In genomic region chrX:153948847-153949819, GRCh38 we compare ENCODE assay signal across 12 cellular contexts. TPM values are rescaled to one million over a fixed set of nuclear protein-coding genes. Genes with fewer than 3 reads are reported as not detected.
DNase-seq lines count a peak whose midpoint lies in the region; ATAC-seq and TF ChIP-seq lines count a peak whose summit lies in the region.
"Had no signal": no experiment of that assay in that cellular context is flagged by ENCODE, and none has a peak within 500 bp of the region (broad histone marks: within the 10 kb centered on the region; RNA-seq: fewer than 3 reads in every experiment).

No MANE protein-coding gene starts in this region.

- H3K4me3 ChIP-seq in lower lobe of right lung = no peak overlapping the region
- H3K4me3 ChIP-seq in aorta (ENCODE audit: low read length in 2 of 2) = no peak overlapping the region
- H3K4me3 ChIP-seq: mucosa of descending colon had no signal

- H3K4me3 Mint-ChIP-seq in activated CD8-positive, alpha-beta memory T cell treated with anti-CD3 and anti-CD28 coated beads, Interleukin-2, amount 10 ng/mL, durations not matched to agents 7 days and 5 days = no peak overlapping the region
- H3K4me3 Mint-ChIP-seq: T-helper 17 cell had no signal

- H3K4me1 Mint-ChIP-seq in activated CD8-positive, alpha-beta memory T cell treated with anti-CD3 and anti-CD28 coated beads, Interleukin-2, amount 10 ng/mL, durations not matched to agents 7 days and 5 days = peaks cover 40% of the 10 kb centered on the region

- no peaks in the 10 kb centered on the region for H3K27me3 Mint-ChIP-seq in activated CD8-positive, alpha-beta memory T cell treated with anti-CD3 and anti-CD28 coated beads, Interleukin-2, amount 10 ng/mL, durations not matched to agents 7 days and 5 days
- H3K27me3 Mint-ChIP-seq: T-helper 17 cell had no signal

- peaks cover 55% of the 10 kb centered on the region for H3K36me3 ChIP-seq in lower lobe of right lung
- H3K36me3 ChIP-seq in aorta (ENCODE audit: control insufficient read depth in 1 of 2, insufficient read depth in 2 of 2, low read length in 1 of 2) = no peaks in the 10 kb centered on the region

- peak overlapping the region; percentile 64 for H3K27ac Mint-ChIP-seq in activated CD8-positive, alpha-beta memory T cell treated with anti-CD3 and anti-CD28 coated beads, Interleukin-2, amount 10 ng/mL, durations not matched to agents 7 days and 5 days
- peak overlapping the region; percentile 46 to 87 for H3K27ac Mint-ChIP-seq in activated naive CD4-positive, alpha-beta T cell treated with anti-CD3 and anti-CD28 coated beads, Interleukin-2, amount 50 U/mL, for 72 hours

- peaks cover 17% of the 10 kb centered on the region for H3K36me3 Mint-ChIP-seq in activated CD8-positive, alpha-beta memory T cell treated with anti-CD3 and anti-CD28 coated beads, Interleukin-2, amount 10 ng/mL, durations not matched to agents 7 days and 5 days
- peaks cover 6 to 7% of the 10 kb centered on the region in 2 donors for H3K36me3 Mint-ChIP-seq in activated naive CD4-positive, alpha-beta T cell treated with anti-CD3 and anti-CD28 coated beads, Interleukin-2, amount 50 U/mL, for 72 hours

- H3K4me1 ChIP-seq in lower lobe of right lung (peaks cover 5% of the 10 kb centered on the region), aorta (ENCODE audit: control insufficient read depth in 1 of 2, insufficient read depth in 2 of 2, low read length in 2 of 2) (no peaks in the 10 kb centered on the region)

- H3K27me3 ChIP-seq in lower lobe of right lung (ENCODE audit: low read depth) = no peaks in the 10 kb centered on the region
- no peaks in the 10 kb centered on the region for H3K27me3 ChIP-seq in aorta (ENCODE audit: control insufficient read depth in 1 of 2, insufficient read depth in 2 of 2, low read length in 1 of 2)

- H3K9me3 ChIP-seq in lower lobe of right lung = no peaks in the 10 kb centered on the region
- H3K9me3 ChIP-seq in aorta (ENCODE audit: control insufficient read depth, low read length) = no peaks in the 10 kb centered on the region
- H3K9me3 ChIP-seq: mucosa of descending colon had no signal

- no peak for DNase-seq in activated CD8-positive, alpha-beta memory T cell treated with anti-CD3 and anti-CD28 coated beads, Interleukin-2, amount 10 ng/mL, durations not matched to agents 7 days and 5 days
- DNase-seq in activated CD8-positive, alpha-beta memory T cell treated with anti-CD3 and anti-CD28 coated beads for 24 hours = no peak
- DNase-seq in activated naive CD4-positive, alpha-beta T cell treated with anti-CD3 and anti-CD28 coated beads, Interleukin-2, amount 50 U/mL, for 72 hours (ENCODE audit: low spot score in 2 of 2) = no peak
- DNase-seq in lower lobe of right lung (no peak), NCI-H1105 treated with DMSO at 0.1 percent for 48 hours (lab: John Stamatoyannopoulos, UW) (no peak), aorta (no peak)
- DNase-seq: activated T-cell treated with anti-CD3 and anti-CD28 coated beads for 4 hours, NCI-H1436 treated with DMSO at 0.1 percent for 48 hours, T-helper 17 cell had no signal

- intact Hi-C loops in lower lobe of right lung (cut with DNase I) = no loop called here
- intact Hi-C loops in aorta (cut with DNase I) = loop anchor here in 1 of 2 donors (10.0 kb wide), 1 partner anchor 984 kb away; no protein-coding TSS in a partner anchor

- peak overlapping the region; percentile 36 for H3K27ac ChIP-seq in lower lobe of right lung
- H3K27ac ChIP-seq in temporal lobe (ENCODE audit: low read depth, low read length) = peak overlapping the region; percentile 36
- H3K27ac ChIP-seq in aorta (ENCODE audit: low read depth in 1 of 2, low read length in 2 of 2) = no peak overlapping the region

- no peak for TF ChIP-seq CTCF in lower lobe of right lung (IDR thresholded peaks at IDR 0.05)

- ATAC-seq in activated CD8-positive, alpha-beta memory T cell treated with anti-CD3 and anti-CD28 coated beads, Interleukin-2, amount 10 ng/mL, durations not matched to agents 7 days and 5 days = no peak
- no peak for ATAC-seq in activated naive CD4-positive, alpha-beta T cell treated with anti-CD3 and anti-CD28 coated beads, Interleukin-2, amount 50 U/mL, for 72 hours
- ATAC-seq in lower lobe of right lung (no peak), HG03521 (IDR thresholded peaks at IDR 0.05; ENCODE audit: unreplicated experiment) (no peak), aorta (ENCODE audit: low FRiP score) (no peak)
- ATAC-seq: mucosa of descending colon, T-helper 17 cell had no signal

- WGBS in aorta, 2 donors = 77 to 85% methylated on average over 27 to 30 of the region's 30 CpGs

- CTCF ChIA-PET in activated CD8-positive, alpha-beta memory T cell treated with anti-CD3 and anti-CD28 coated beads, Interleukin-2, amount 10 ng/mL, durations not matched to agents 7 days and 5 days (lab: Charles Lee) = interaction anchor here (5.4 to 11.0 kb wide), 3 partner anchors 14 to 24 kb away, joined by 52 to 190 read pairs (median 71); partner anchors contain the start of genes ARHGAP4 and NAA10

- H3K9me3 Mint-ChIP-seq in activated CD8-positive, alpha-beta memory T cell treated with anti-CD3 and anti-CD28 coated beads, Interleukin-2, amount 10 ng/mL, durations not matched to agents 7 days and 5 days (ENCODE audit: low read depth) = no peaks in the 10 kb centered on the region
- no peaks in the 10 kb centered on the region for H3K9me3 Mint-ChIP-seq in activated naive CD4-positive, alpha-beta T cell treated with anti-CD3 and anti-CD28 coated beads, Interleukin-2, amount 50 U/mL, for 72 hours

RNA-seq across cellular contexts. Expression of gene RENBP, which starts 4.7 kb away (rescaled TPM):
- total RNA-seq in activated CD8-positive, alpha-beta memory T cell treated with anti-CD3 and anti-CD28 coated beads, Interleukin-2, amount 10 ng/mL, durations not matched to agents 7 days and 5 days = 1 to 10 TPM; 6.8 to 7.5 TPM
- total RNA-seq in activated naive CD4-positive, alpha-beta T cell treated with anti-CD3 and anti-CD28 coated beads, Interleukin-2, amount 50 U/mL, for 72 hours = 10 to 100 TPM; 14.8 to 16.1 TPM
- total RNA-seq in lower lobe of right lung = 57.0 TPM
- total RNA-seq in temporal lobe = 1.5 TPM
- 10 to 100 TPM; 13.1 to 20.9 TPM for total RNA-seq in aorta
- polyA plus RNA-seq in aorta = 10 to 100 TPM; 10.5 to 14.5 TPM

RNA-seq across cellular contexts. Expression of gene NAA10, which starts 14.3 kb away (rescaled TPM):
- total RNA-seq in activated CD8-positive, alpha-beta memory T cell treated with anti-CD3 and anti-CD28 coated beads, Interleukin-2, amount 10 ng/mL, durations not matched to agents 7 days and 5 days = 100 to 1,000 TPM in 1 of 2 experiments, 10 to 100 TPM in 1; 92.8 to 115 TPM
- 100 to 1,000 TPM in 1 of 2 donors, 10 to 100 TPM in 1; 97.9 to 129 TPM for total RNA-seq in activated naive CD4-positive, alpha-beta T cell treated with anti-CD3 and anti-CD28 coated beads, Interleukin-2, amount 50 U/mL, for 72 hours
- 69.2 TPM for total RNA-seq in lower lobe of right lung
- 18.7 TPM for total RNA-seq in temporal lobe
- total RNA-seq in aorta = 10 to 100 TPM; 70.2 to 87.3 TPM
- 100 to 1,000 TPM in 1 of 2 donors, 10 to 100 TPM in 1; 81.8 to 287 TPM for polyA plus RNA-seq in aorta

RNA-seq across cellular contexts. Expression of gene HCFC1, which starts 22.5 kb away (rescaled TPM):
- total RNA-seq in activated CD8-positive, alpha-beta memory T cell treated with anti-CD3 and anti-CD28 coated beads, Interleukin-2, amount 10 ng/mL, durations not matched to agents 7 days and 5 days = 100 to 1,000 TPM; 136 to 138 TPM
- 100 to 1,000 TPM in 1 of 2 donors, 10 to 100 TPM in 1; 95.9 to 102 TPM for total RNA-seq in activated naive CD4-positive, alpha-beta T cell treated with anti-CD3 and anti-CD28 coated beads, Interleukin-2, amount 50 U/mL, for 72 hours
- total RNA-seq in lower lobe of right lung (48.4 TPM), temporal lobe (20.4 TPM), aorta (10 to 100 TPM; 41.6 to 41.8 TPM)
- 10 to 100 TPM in 1 of 2 donors, 1 to 10 TPM in 1; 6.5 to 20.3 TPM for polyA plus RNA-seq in aorta

RNA-seq across cellular contexts. Expression of gene ARHGAP4, which starts 23.1 kb away (rescaled TPM):
- 100 to 1,000 TPM; 188 to 300 TPM for total RNA-seq in activated CD8-positive, alpha-beta memory T cell treated with anti-CD3 and anti-CD28 coated beads, Interleukin-2, amount 10 ng/mL, durations not matched to agents 7 days and 5 days
- 100 to 1,000 TPM in 1 of 2 donors, 10 to 100 TPM in 1; 90.0 to 138 TPM for total RNA-seq in activated naive CD4-positive, alpha-beta T cell treated with anti-CD3 and anti-CD28 coated beads, Interleukin-2, amount 50 U/mL, for 72 hours
- total RNA-seq in lower lobe of right lung = 70.7 TPM
- 3.2 TPM for total RNA-seq in temporal lobe
- total RNA-seq in aorta = 10 to 100 TPM; 36.0 to 81.3 TPM
- polyA plus RNA-seq in aorta = 10 to 100 TPM; 13.5 to 31.9 TPM

RNA-seq across cellular contexts. Expression of gene TMEM187, which starts 23.4 kb away (rescaled TPM):
- 10 to 100 TPM in 1 of 2 experiments, 1 to 10 TPM in 1; 8.6 to 10.7 TPM for total RNA-seq in activated CD8-positive, alpha-beta memory T cell treated with anti-CD3 and anti-CD28 coated beads, Interleukin-2, amount 10 ng/mL, durations not matched to agents 7 days and 5 days
- 1 to 10 TPM; 5.1 to 6.4 TPM for total RNA-seq in activated naive CD4-positive, alpha-beta T cell treated with anti-CD3 and anti-CD28 coated beads, Interleukin-2, amount 50 U/mL, for 72 hours
- total RNA-seq in lower lobe of right lung (7.6 TPM), temporal lobe (1.7 TPM), aorta (1 to 10 TPM; 3.8 to 8.6 TPM)
- polyA plus RNA-seq in aorta = 1 to 10 TPM; 2.5 to 6.3 TPM

Comparison
In these comparisons a context has a peak if more than half of its experiments do, and no peak if none do; other contexts are left out.
1. H3K27ac ChIP-seq: peak in lower lobe of right lung (single experiment) and temporal lobe (single experiment); none in aorta (0 of 2).